Comparison of ENCODE assay signal across 9 cellular contexts in genomic region chr1:66274634-66275033, GRCh38.
DNase-seq lines count a peak whose midpoint lies in the region; ATAC-seq lines count a peak whose summit lies in the region.
"Had no signal": no experiment of that assay in that cellular context is flagged by ENCODE, and none has a peak within 500 bp of the region (broad histone marks: within the 10 kb centered on the region; RNA-seq: fewer than 3 reads in every experiment).

No MANE protein-coding gene starts in this region.

- peak; percentile 70 for ATAC-seq in activated T-cell treated with anti-CD3 and anti-CD28 coated beads, Interleukin-2, amount 50 U/mL, for 4 hours
- peak; percentile 32 for ATAC-seq in HG03103 (IDR thresholded peaks at IDR 0.05; ENCODE audit: low read depth, unreplicated experiment)
- peak; percentile 41 for ATAC-seq in activated naive CD8-positive, alpha-beta T cell treated with anti-CD3 and anti-CD28 coated beads, Interleukin-2, amount 50 U/mL, for 24 hours
- ATAC-seq in stimulated activated memory B cell treated with anti-CD40 and anti-IgM and Interleukin-4, amounts not matched to agents 10 μg/mL and 1 μg/mL and 100 μg/mL, for 72 hours, result no peak
- ATAC-seq: sciatic nerve had no signal

- no peaks in the 10 kb centered on the region for H3K27me3 Mint-ChIP-seq in activated T-cell treated with anti-CD3 and anti-CD28 coated beads, Interleukin-2, amount 50 U/mL, for 4 hours (ENCODE audit: low read depth)
- H3K27me3 Mint-ChIP-seq in activated naive CD8-positive, alpha-beta T cell treated with anti-CD3 and anti-CD28 coated beads, Interleukin-2, amount 50 U/mL, for 24 hours, result no peaks in the 10 kb centered on the region
- no peaks in the 10 kb centered on the region for H3K27me3 Mint-ChIP-seq in stimulated activated memory B cell treated with anti-CD40 and anti-IgM and Interleukin-4, amounts not matched to agents 10 μg/mL and 1 μg/mL and 100 μg/mL, for 72 hours

- no peak overlapping the region for H3K4me3 Mint-ChIP-seq in activated T-cell treated with anti-CD3 and anti-CD28 coated beads, Interleukin-2, amount 50 U/mL, for 4 hours
- no peak overlapping the region for H3K4me3 Mint-ChIP-seq in activated naive CD8-positive, alpha-beta T cell treated with anti-CD3 and anti-CD28 coated beads, Interleukin-2, amount 50 U/mL, for 24 hours
- H3K4me3 Mint-ChIP-seq in stimulated activated memory B cell treated with anti-CD40 and anti-IgM and Interleukin-4, amounts not matched to agents 10 μg/mL and 1 μg/mL and 100 μg/mL, for 72 hours, result no peak overlapping the region

- H3K4me1 Mint-ChIP-seq in activated T-cell treated with anti-CD3 and anti-CD28 coated beads, Interleukin-2, amount 50 U/mL, for 4 hours (ENCODE audit: low read depth), result peaks cover 80% of the 10 kb centered on the region
- peaks cover 87% of the 10 kb centered on the region for H3K4me1 Mint-ChIP-seq in activated naive CD8-positive, alpha-beta T cell treated with anti-CD3 and anti-CD28 coated beads, Interleukin-2, amount 50 U/mL, for 24 hours
- peaks cover 70% of the 10 kb centered on the region for H3K4me1 Mint-ChIP-seq in stimulated activated memory B cell treated with anti-CD40 and anti-IgM and Interleukin-4, amounts not matched to agents 10 μg/mL and 1 μg/mL and 100 μg/mL, for 72 hours

- no peaks in the 10 kb centered on the region for H3K9me3 Mint-ChIP-seq in activated T-cell treated with anti-CD3 and anti-CD28 coated beads, Interleukin-2, amount 50 U/mL, for 4 hours
- H3K9me3 Mint-ChIP-seq in activated naive CD8-positive, alpha-beta T cell treated with anti-CD3 and anti-CD28 coated beads, Interleukin-2, amount 50 U/mL, for 24 hours, result peaks cover 3% of the 10 kb centered on the region
- H3K9me3 Mint-ChIP-seq in stimulated activated memory B cell treated with anti-CD40 and anti-IgM and Interleukin-4, amounts not matched to agents 10 μg/mL and 1 μg/mL and 100 μg/mL, for 72 hours, result no peaks in the 10 kb centered on the region

- no peaks in the 10 kb centered on the region for H3K36me3 Mint-ChIP-seq in activated T-cell treated with anti-CD3 and anti-CD28 coated beads, Interleukin-2, amount 50 U/mL, for 4 hours (ENCODE audit: insufficient read depth)
- no peaks in the 10 kb centered on the region for H3K36me3 Mint-ChIP-seq in activated naive CD8-positive, alpha-beta T cell treated with anti-CD3 and anti-CD28 coated beads, Interleukin-2, amount 50 U/mL, for 24 hours (ENCODE audit: low read depth)
- H3K36me3 Mint-ChIP-seq in stimulated activated memory B cell treated with anti-CD40 and anti-IgM and Interleukin-4, amounts not matched to agents 10 μg/mL and 1 μg/mL and 100 μg/mL, for 72 hours, result no peaks in the 10 kb centered on the region

- DNase-seq in activated T-cell treated with anti-CD3 and anti-CD28 coated beads, Interleukin-2, amount 50 U/mL, for 4 hours, result no peak
- no peak for DNase-seq in activated T-cell treated with anti-CD3 and anti-CD28 coated beads, Interleukin-2, amount 50 U/mL, for 1 hour
- no peak for DNase-seq in activated naive CD8-positive, alpha-beta T cell treated with anti-CD3 and anti-CD28 coated beads, Interleukin-2, amount 50 U/mL, for 24 hours
- no peak for DNase-seq in DMS114 treated with DMSO at 0.1 percent for 48 hours (lab: John Stamatoyannopoulos, UW; ENCODE audit: unreplicated experiment)
- no peak for DNase-seq in DMS153 (lab: John Stamatoyannopoulos, UW)
- DNase-seq in SKM-1 (lab: John Stamatoyannopoulos, UW; ENCODE audit: unreplicated experiment), result no peak

- H3K27ac Mint-ChIP-seq in activated naive CD8-positive, alpha-beta T cell treated with anti-CD3 and anti-CD28 coated beads, Interleukin-2, amount 50 U/mL, for 24 hours, result peak overlapping the region; percentile 34
- H3K27ac Mint-ChIP-seq in stimulated activated memory B cell treated with anti-CD40 and anti-IgM and Interleukin-4, amounts not matched to agents 10 μg/mL and 1 μg/mL and 100 μg/mL, for 72 hours, result peak overlapping the region; percentile 87
